1 cellular context compared by ENCODE assay signal in the genomic region with DNA sequence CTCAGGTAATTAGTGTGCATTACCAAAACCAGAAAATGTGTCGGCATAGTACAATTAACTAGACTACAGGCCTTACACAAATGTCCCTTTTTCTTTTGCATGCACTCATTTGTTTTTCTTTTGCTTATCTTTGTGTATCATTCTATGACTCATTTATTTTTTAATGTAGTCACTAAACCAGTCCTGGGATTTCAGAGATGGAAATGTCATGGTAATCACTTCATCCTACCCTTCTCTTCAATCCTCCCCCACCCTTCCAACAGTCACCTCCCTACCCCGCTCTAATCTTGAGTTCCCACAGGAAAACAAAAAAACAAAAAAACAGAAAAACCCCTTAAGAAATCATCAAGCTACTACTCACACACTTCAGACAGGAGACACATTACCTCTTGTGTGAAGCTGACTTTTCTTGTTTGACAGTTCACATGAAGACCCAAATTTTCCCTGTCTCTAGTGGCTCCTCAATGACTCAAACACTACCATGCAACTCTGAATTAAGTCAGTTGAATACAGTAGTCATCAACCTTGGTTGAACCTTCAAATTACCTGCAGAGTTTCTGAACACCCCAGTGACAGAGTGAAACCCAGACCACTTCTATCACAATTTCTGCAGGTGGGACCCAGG.
TF ChIP-seq lines count a peak whose summit lies in the region.

No MANE protein-coding gene starts in this region.

TF ChIP-seq in SK-N-SH, 30 proteins besides CTCF, POLR2A, EP300 and RAD21 (continued from another document):
- TF ChIP-seq CHD2 (IDR thresholded peaks at IDR 0.05; ENCODE audit: low read length, partially characterized antibody): no peak
- no peak for TF ChIP-seq TAF1 (IDR thresholded peaks at IDR 0.05; ENCODE audit: borderline replicate concordance, low read depth, low read length)
- no peak for TF ChIP-seq FOXJ3 (CRISPR knock-in tag; IDR thresholded peaks at IDR 0.05)
